14 cellular contexts compared by ENCODE assay signal in the genomic region with DNA sequence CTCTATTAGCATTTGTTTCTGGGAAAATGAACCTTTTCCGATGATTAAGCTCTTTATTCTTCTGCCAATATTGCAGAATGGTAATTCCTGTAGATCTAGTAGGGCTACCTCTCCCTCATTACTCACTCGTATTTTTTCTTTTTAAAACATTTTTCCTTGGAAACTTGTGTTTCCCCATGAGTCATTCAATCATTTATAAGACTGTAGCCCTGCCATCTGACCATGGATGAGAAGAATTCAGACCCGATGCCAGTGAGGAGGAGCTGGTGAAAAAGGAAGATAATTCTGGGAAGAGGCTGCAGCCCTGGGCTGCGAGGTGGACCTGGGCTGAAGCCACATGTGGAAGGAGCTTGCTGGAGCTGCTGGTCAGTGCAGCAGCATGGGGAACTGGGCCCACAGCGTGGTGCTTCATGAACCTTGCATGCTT.
DNase-seq lines count a peak whose midpoint lies in the region; ATAC-seq and TF ChIP-seq lines count a peak whose summit lies in the region.
"Had no signal": no experiment of that assay in that cellular context is flagged by ENCODE, and none has a peak within 500 bp of the region (broad histone marks: within the 10 kb centered on the region; RNA-seq: fewer than 3 reads in every experiment).

No MANE protein-coding gene starts in this region.

- CTCF ChIA-PET in BJ (lab: Yijun Ruan, JAX): interaction anchor here (1.5 to 2.2 kb wide), 3 partner anchors 10 to 30 kb away, joined by 3 to 8 read pairs (median 3); no protein-coding TSS in a partner anchor
- CTCF ChIA-PET in OCI-LY7 (lab: Charles Lee; ENCODE audit: unreplicated experiment): no interaction called here

- ATAC-seq in esophagus mucosa (peak; percentile 80), HG02970 (IDR thresholded peaks at IDR 0.05; ENCODE audit: low FRiP score, unreplicated experiment) (no peak)
- ATAC-seq: activated CD8-positive, alpha-beta T cell treated with anti-CD3 and anti-CD28 coated beads, Interleukin-2, amount 10 ng/mL, durations not matched to agents 7 days and 5 days; right lobe of liver; upper lobe of right lung had no signal

- DNase-seq in BJ (ENCODE audit: low read depth) (peak; percentile 63), RPMI7951 (ENCODE audit: low read depth) (peak; percentile 77), renal cortical epithelial cell (ENCODE audit: low read depth) (peak; percentile 77), OCI-LY7 (ENCODE audit: low spot score) (no peak), NCI-H82 (lab: John Stamatoyannopoulos, UW) (no peak), RPMI8226 (no peak)
- DNase-seq: activated CD8-positive, alpha-beta T cell treated with anti-CD3 and anti-CD28 coated beads, Interleukin-2, amount 10 ng/mL, durations not matched to agents 7 days and 5 days; activated naive CD8-positive, alpha-beta T cell treated with anti-CD3 and anti-CD28 coated beads for 36 hours; NCI-H1694; right lobe of liver; upper lobe of right lung had no signal

- H3K79me2 ChIP-seq in OCI-LY7 (ENCODE audit: insufficient read depth, low read depth, low read length): no peaks in the 10 kb centered on the region

- H3K27me3 ChIP-seq in BJ (ENCODE audit: control insufficient read depth, insufficient read depth, low read length): no peaks in the 10 kb centered on the region
- H3K27me3 ChIP-seq: right lobe of liver, upper lobe of right lung had no signal

- no peak overlapping the region for H3K4me2 ChIP-seq in OCI-LY7 (ENCODE audit: low read length)

- no peaks in the 10 kb centered on the region for H4K20me1 ChIP-seq in OCI-LY7 (ENCODE audit: insufficient read depth, low read length)

- H3K9me3 ChIP-seq in OCI-LY7 (ENCODE audit: low read length): no peaks in the 10 kb centered on the region
- H3K9me3 ChIP-seq: right lobe of liver, upper lobe of right lung had no signal

- no peak overlapping the region for H3K27ac ChIP-seq in OCI-LY7 (ENCODE audit: low read depth, low read length, poor library complexity, severe bottlenecking)
- H3K27ac ChIP-seq: C4-2B, right lobe of liver, upper lobe of right lung had no signal

- TF ChIP-seq CTCF in BJ (IDR thresholded peaks at IDR 0.05; ENCODE audit: insufficient read depth, low read depth, low read length) (no peak), OCI-LY7 (conservative IDR thresholded peaks at IDR 0.05; ENCODE audit: low read length) (no peak)

- no peak overlapping the region for H2AFZ ChIP-seq in OCI-LY7 (ENCODE audit: low read length)

- H3K4me1 ChIP-seq in OCI-LY7 (ENCODE audit: insufficient read depth, low read length, poor library complexity, severe bottlenecking): no peaks in the 10 kb centered on the region
- H3K4me1 ChIP-seq: right lobe of liver had no signal

- intact Hi-C loops in OCI-LY7 (cut with micrococcal nuclease; ENCODE audit: unreplicated experiment): no loop called here

- H3K4me3 ChIP-seq in BJ (ENCODE audit: low read depth, low read length) (no peak overlapping the region), OCI-LY7 (ENCODE audit: low read depth, low read length, poor library complexity, severe bottlenecking) (no peak overlapping the region)
- H3K4me3 ChIP-seq: right lobe of liver, upper lobe of right lung had no signal

- BruUV-seq in OCI-LY7 (replicated peaks; lab: Mats Ljungman, UMichigan): no TSS peak

- POLR2A ChIA-PET in BJ (lab: Charles Lee) (interaction anchor here (0.6 kb wide), 1 partner anchor 113 kb away, joined by 3 read pairs; no protein-coding TSS in a partner anchor), OCI-LY7 (lab: Charles Lee) (no interaction called here)

- H3K9me2 ChIP-seq in OCI-LY7 (ENCODE audit: insufficient read depth, low read length): no peaks in the 10 kb centered on the region

- H3K36me3 ChIP-seq in BJ (ENCODE audit: control insufficient read depth, insufficient read depth, low read length) (no peaks in the 10 kb centered on the region), OCI-LY7 (ENCODE audit: insufficient read depth, low read length) (no peaks in the 10 kb centered on the region)
- H3K36me3 ChIP-seq: right lobe of liver, upper lobe of right lung had no signal

Comparison
In these comparisons a context has a peak if more than half of its experiments do, and no peak if none do; other contexts are left out.
1. DNase-seq: peak in BJ (single experiment), RPMI7951 (single experiment) and renal cortical epithelial cell (single experiment); none in OCI-LY7 (single experiment), NCI-H82 (single experiment) and RPMI8226 (single experiment).